In genomic region chr14:96060161-96060933, GRCh38 we compare ENCODE assay signal across 23 cellular contexts. TPM values are rescaled to one million over a fixed set of nuclear protein-coding genes. Genes with fewer than 3 reads are reported as not detected.
DNase-seq lines count a peak whose midpoint lies in the region; ATAC-seq and TF ChIP-seq lines count a peak whose summit lies in the region.
"Had no signal": no experiment of that assay in that cellular context is flagged by ENCODE, and none has a peak within 500 bp of the region (broad histone marks: within the 10 kb centered on the region; RNA-seq: fewer than 3 reads in every experiment).

No MANE protein-coding gene starts in this region.

- no peak for TF ChIP-seq CTCF in neural crest cell (conservative IDR thresholded peaks at IDR 0.05)

- no peak overlapping the region for H3K27ac Mint-ChIP-seq in activated CD8-positive, alpha-beta memory T cell treated with anti-CD3 and anti-CD28 coated beads, Interleukin-2, amount 10 ng/mL, durations not matched to agents 7 days and 5 days
- H3K27ac Mint-ChIP-seq in neural crest cell (ENCODE audit: unreplicated experiment) = peak overlapping the region; percentile 36
- no peak overlapping the region for H3K27ac Mint-ChIP-seq in natural killer cell treated with Interleukin-12 subunit alpha and Interleukin-12 subunit beta and Interleukin-15 and Interleukin-18, amount 100 ng/mL, for 72 hours
- H3K27ac Mint-ChIP-seq: CD4-positive, alpha-beta T cell had no signal

- DNase-seq in activated CD8-positive, alpha-beta memory T cell treated with anti-CD3 and anti-CD28 coated beads, Interleukin-2, amount 10 ng/mL, durations not matched to agents 7 days and 5 days = peak; percentile 23
- DNase-seq in activated CD8-positive, alpha-beta memory T cell treated with anti-CD3 and anti-CD28 coated beads, Interleukin-2, amount 50 U/mL, for 4 hours = no peak
- DNase-seq in ecto neural progenitor cell (ENCODE audit: low spot score) (peak; percentile 28), neural crest cell (ENCODE audit: low read depth, low spot score) (no peak), SHP77 (lab: John Stamatoyannopoulos, UW) (no peak), NCI-H1105 (lab: John Stamatoyannopoulos, UW) (no peak)
- no peak for DNase-seq in natural killer cell treated with Interleukin-12 subunit alpha and Interleukin-12 subunit beta and Interleukin-15 and Interleukin-18, amount 100 ng/mL, for 72 hours (ENCODE audit: low spot score)
- DNase-seq: ACHN; CD4-positive, alpha-beta T cell; COR-L47; DMS 273 treated with DMSO at 0.1 percent for 48 hours; DMS79 treated with DMSO at 0.1 percent for 48 hours; GM23248; Kasumi-1; NCI-H1417; NCI-H1694 treated with DMSO at 0.1 percent for 48 hours; NCI-H2081 treated with DMSO at 0.1 percent for 48 hours; NCI-H2171 treated with DMSO at 0.1 percent for 48 hours; NCI-H524 treated with DMSO at 0.1 percent for 48 hours had no signal

- CTCF ChIA-PET in activated CD8-positive, alpha-beta memory T cell treated with anti-CD3 and anti-CD28 coated beads, Interleukin-2, amount 10 ng/mL, durations not matched to agents 7 days and 5 days (lab: Charles Lee) = no interaction called here

- no peaks in the 10 kb centered on the region for H3K36me3 Mint-ChIP-seq in activated CD8-positive, alpha-beta memory T cell treated with anti-CD3 and anti-CD28 coated beads, Interleukin-2, amount 10 ng/mL, durations not matched to agents 7 days and 5 days
- peaks cover 4% of the 10 kb centered on the region for H3K36me3 Mint-ChIP-seq in neural crest cell (ENCODE audit: low read depth)
- H3K36me3 Mint-ChIP-seq in natural killer cell treated with Interleukin-12 subunit alpha and Interleukin-12 subunit beta and Interleukin-15 and Interleukin-18, amount 100 ng/mL, for 72 hours = no peaks in the 10 kb centered on the region

- no peaks in the 10 kb centered on the region for H3K9me3 Mint-ChIP-seq in activated CD8-positive, alpha-beta memory T cell treated with anti-CD3 and anti-CD28 coated beads, Interleukin-2, amount 10 ng/mL, durations not matched to agents 7 days and 5 days (ENCODE audit: low read depth)
- no peaks in the 10 kb centered on the region for H3K9me3 Mint-ChIP-seq in neural crest cell
- H3K9me3 Mint-ChIP-seq in natural killer cell treated with Interleukin-12 subunit alpha and Interleukin-12 subunit beta and Interleukin-15 and Interleukin-18, amount 100 ng/mL, for 72 hours = no peaks in the 10 kb centered on the region
- H3K9me3 Mint-ChIP-seq: CD4-positive, alpha-beta T cell had no signal

- peaks cover 7% of the 10 kb centered on the region for H3K27me3 Mint-ChIP-seq in activated CD8-positive, alpha-beta memory T cell treated with anti-CD3 and anti-CD28 coated beads, Interleukin-2, amount 10 ng/mL, durations not matched to agents 7 days and 5 days
- no peaks in the 10 kb centered on the region for H3K27me3 Mint-ChIP-seq in neural crest cell (ENCODE audit: low read depth)
- H3K27me3 Mint-ChIP-seq in natural killer cell treated with Interleukin-12 subunit alpha and Interleukin-12 subunit beta and Interleukin-15 and Interleukin-18, amount 100 ng/mL, for 72 hours = peaks cover 17 to 21% of the 10 kb centered on the region in 2 donors

- no peaks in the 10 kb centered on the region for H3K4me1 Mint-ChIP-seq in activated CD8-positive, alpha-beta memory T cell treated with anti-CD3 and anti-CD28 coated beads, Interleukin-2, amount 10 ng/mL, durations not matched to agents 7 days and 5 days
- H3K4me1 Mint-ChIP-seq in neural crest cell = peaks cover 27% of the 10 kb centered on the region
- H3K4me1 Mint-ChIP-seq in natural killer cell treated with Interleukin-12 subunit alpha and Interleukin-12 subunit beta and Interleukin-15 and Interleukin-18, amount 100 ng/mL, for 72 hours (ENCODE audit: low read depth in 2 of 2) = no peaks in the 10 kb centered on the region

- H3K4me3 Mint-ChIP-seq in activated CD8-positive, alpha-beta memory T cell treated with anti-CD3 and anti-CD28 coated beads, Interleukin-2, amount 10 ng/mL, durations not matched to agents 7 days and 5 days = no peak overlapping the region
- no peak overlapping the region for H3K4me3 Mint-ChIP-seq in neural crest cell
- H3K4me3 Mint-ChIP-seq in natural killer cell treated with Interleukin-12 subunit alpha and Interleukin-12 subunit beta and Interleukin-15 and Interleukin-18, amount 100 ng/mL, for 72 hours = no peak overlapping the region
- H3K4me3 Mint-ChIP-seq: CD4-positive, alpha-beta T cell had no signal

- no peak for ATAC-seq in activated CD8-positive, alpha-beta memory T cell treated with anti-CD3 and anti-CD28 coated beads, Interleukin-2, amount 10 ng/mL, durations not matched to agents 7 days and 5 days
- no peak for ATAC-seq in activated CD4-positive, CD25-positive, alpha-beta regulatory T cell treated with anti-CD3 and anti-CD28 coated beads, Interleukin-2, amount 50 U/mL, for 24 hours
- ATAC-seq in natural killer cell treated with Interleukin-12 subunit alpha and Interleukin-12 subunit beta and Interleukin-15 and Interleukin-18, amount 100 ng/mL, for 72 hours = no peak
- ATAC-seq: GM12878, Right ventricle myocardium inferior had no signal

RNA-seq across cellular contexts. Expression of gene C14orf132, which starts 21.2 kb away (rescaled TPM):
- under 1 TPM; 0.20 to 0.33 TPM for total RNA-seq in activated CD8-positive, alpha-beta memory T cell treated with anti-CD3 and anti-CD28 coated beads, Interleukin-2, amount 10 ng/mL, durations not matched to agents 7 days and 5 days
- total RNA-seq in neural crest cell = 38.2 and 42.1 TPM in 2 replicates
- total RNA-seq in natural killer cell treated with Interleukin-12 subunit alpha and Interleukin-12 subunit beta and Interleukin-15 and Interleukin-18, amount 100 ng/mL, for 72 hours = not detected
- total RNA-seq: MCF 10A had no signal

Comparison
In these comparisons a context has a peak if more than half of its experiments do, and no peak if none do; other contexts are left out.
1. DNase-seq: peak in activated CD8-positive, alpha-beta memory T cell treated with anti-CD3 and anti-CD28 coated beads, Interleukin-2, amount 10 ng/mL, durations not matched to agents 7 days and 5 days (single experiment) and ecto neural progenitor cell (single experiment); none in activated CD8-positive, alpha-beta memory T cell treated with anti-CD3 and anti-CD28 coated beads, Interleukin-2, amount 50 U/mL, for 4 hours (single experiment), neural crest cell (single experiment), SHP77 (0 of 2), natural killer cell treated with Interleukin-12 subunit alpha and Interleukin-12 subunit beta and Interleukin-15 and Interleukin-18, amount 100 ng/mL, for 72 hours (single experiment) and NCI-H1105 (single experiment).
2. RNA of gene C14orf132, which starts 21.2 kb away (total RNA-seq): 38.2 to 42.1 TPM in neural crest cell; 0.20 to 0.33 TPM in activated CD8-positive, alpha-beta memory T cell treated with anti-CD3 and anti-CD28 coated beads, Interleukin-2, amount 10 ng/mL, durations not matched to agents 7 days and 5 days and not detected in natural killer cell treated with Interleukin-12 subunit alpha and Interleukin-12 subunit beta and Interleukin-15 and Interleukin-18, amount 100 ng/mL, for 72 hours; every median in the first group is over 10 times any median in the second.